21 cellular contexts compared by ENCODE assay signal in the genomic region with DNA sequence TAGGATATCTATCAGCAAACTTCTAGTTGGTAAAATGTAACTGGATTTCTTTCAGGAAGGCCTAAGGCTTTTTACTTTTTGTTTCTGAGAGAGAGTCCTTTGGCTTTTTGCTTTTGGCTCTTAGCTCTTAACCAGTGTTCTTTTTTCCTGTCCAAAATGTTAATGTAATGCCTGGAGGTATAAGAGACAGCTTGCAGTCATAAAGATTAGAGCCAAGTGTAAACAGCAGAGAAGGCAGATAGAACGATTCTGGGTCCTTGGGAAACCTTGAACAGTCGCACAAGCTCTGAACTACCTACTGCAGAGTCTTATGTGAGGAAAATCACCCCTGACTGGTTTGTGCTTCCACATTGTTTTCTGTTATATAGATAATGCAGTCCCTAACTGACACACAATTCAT.
DNase-seq lines count a peak whose midpoint lies in the region; ATAC-seq, FAIRE-seq and TF ChIP-seq lines count a peak whose summit lies in the region.
"Had no signal": no experiment of that assay in that cellular context is flagged by ENCODE, and none has a peak within 500 bp of the region (broad histone marks: within the 10 kb centered on the region; RNA-seq: fewer than 3 reads in every experiment).

No MANE protein-coding gene starts in this region.

- no peaks in the 10 kb centered on the region for H4K20me1 ChIP-seq in keratinocyte (ENCODE audit: control insufficient read depth, extremely low read depth, insufficient read depth, low read length)
- H4K20me1 ChIP-seq: BLaER1 treated with 17β-estradiol and CSF1 and Interleukin-3, amounts not matched to agents 10 nM and 100 nM had no signal

- H3K4me3 Mint-ChIP-seq in natural killer cell treated with Interleukin-12 subunit alpha and Interleukin-12 subunit beta and Interleukin-15 and Interleukin-18, amount 100 ng/mL, for 72 hours: no peak overlapping the region
- H3K4me3 Mint-ChIP-seq: CD4-positive, alpha-beta memory T cell had no signal

- peak; percentile 9 for FAIRE-seq in keratinocyte (lab: Jason Lieb, UNC)
- FAIRE-seq: GM19239 had no signal

- no peaks in the 10 kb centered on the region for H3K36me3 ChIP-seq in SK-N-MC (ENCODE audit: insufficient read depth, low read length)
- H3K36me3 ChIP-seq in keratinocyte (ENCODE audit: control insufficient read depth in 2 of 2, extremely low read depth in 1 of 2, insufficient read depth in 2 of 2, low read length in 2 of 2): no peaks in the 10 kb centered on the region
- H3K36me3 ChIP-seq: BLaER1 treated with 17β-estradiol and CSF1 and Interleukin-3, amounts not matched to agents 10 nM and 100 nM; MG63 had no signal

- H3K27ac ChIP-seq in SK-N-MC: peak overlapping the region; percentile 87
- no peak overlapping the region for H3K27ac ChIP-seq in keratinocyte (ENCODE audit: control insufficient read depth, insufficient read depth, low read length)
- H3K27ac ChIP-seq: BLaER1 treated with 17β-estradiol and CSF1 and Interleukin-3, amounts not matched to agents 10 nM and 100 nM had no signal

- H3K27me3 Mint-ChIP-seq in natural killer cell treated with Interleukin-12 subunit alpha and Interleukin-12 subunit beta and Interleukin-15 and Interleukin-18, amount 100 ng/mL, for 72 hours: no peaks in the 10 kb centered on the region
- H3K27me3 Mint-ChIP-seq: CD4-positive, alpha-beta memory T cell had no signal

- H3K9me3 Mint-ChIP-seq in natural killer cell treated with Interleukin-12 subunit alpha and Interleukin-12 subunit beta and Interleukin-15 and Interleukin-18, amount 100 ng/mL, for 72 hours: peaks cover 12% of the 10 kb centered on the region

- H3K4me2 ChIP-seq in keratinocyte (ENCODE audit: control insufficient read depth, extremely low read depth, insufficient read depth, low read depth, low read length): no peak overlapping the region
- H3K4me2 ChIP-seq: BLaER1 treated with 17β-estradiol and CSF1 and Interleukin-3, amounts not matched to agents 10 nM and 100 nM had no signal

- H3K27ac Mint-ChIP-seq in natural killer cell treated with Interleukin-12 subunit alpha and Interleukin-12 subunit beta and Interleukin-15 and Interleukin-18, amount 100 ng/mL, for 72 hours: no peak overlapping the region
- H3K27ac Mint-ChIP-seq: CD4-positive, alpha-beta memory T cell had no signal

- no peak for ATAC-seq in activated CD4-positive, CD25-positive, alpha-beta regulatory T cell treated with anti-CD3 and anti-CD28 coated beads, Interleukin-2, amount 50 U/mL, for 24 hours
- ATAC-seq in natural killer cell treated with Interleukin-12 subunit alpha and Interleukin-12 subunit beta and Interleukin-15 and Interleukin-18, amount 100 ng/mL, for 72 hours: no peak
- ATAC-seq: PC-3 had no signal

- H3K4me3 ChIP-seq in SK-N-MC (no peak overlapping the region), keratinocyte (ENCODE audit: control insufficient read depth in 2 of 3, extremely low read depth in 1 of 3, insufficient read depth in 2 of 3, low read depth in 1 of 3, low read length in 3 of 3) (no peak overlapping the region)
- H3K4me3 ChIP-seq: BLaER1 treated with 17β-estradiol and CSF1 and Interleukin-3, amounts not matched to agents 10 nM and 100 nM; MG63 had no signal

- dilution Hi-C loops in keratinocyte (cut with MboI; ENCODE audit: extremely low pct_ligation_motif_present, low sequenced_read_pairs): no loop called here

- peak overlapping the region; percentile 16 for H2AFZ ChIP-seq in keratinocyte (ENCODE audit: control insufficient read depth, low read length)

- H3K4me1 ChIP-seq in keratinocyte (ENCODE audit: control insufficient read depth, extremely low read depth, insufficient read depth, low read length): no peaks in the 10 kb centered on the region
- H3K4me1 ChIP-seq: BLaER1 treated with 17β-estradiol and CSF1 and Interleukin-3, amounts not matched to agents 10 nM and 100 nM had no signal

- DNase-seq in M059J (ENCODE audit: low read depth) (peak; percentile 1), SK-N-MC (ENCODE audit: low read depth, low spot score) (peak; percentile 2), keratinocyte (ENCODE audit: low read depth, low spot score) (no peak), COLO829 (ENCODE audit: low spot score) (no peak), KBM-7 (no peak)
- no peak for DNase-seq in natural killer cell treated with Interleukin-12 subunit alpha and Interleukin-12 subunit beta and Interleukin-15 and Interleukin-18, amount 100 ng/mL, for 72 hours (ENCODE audit: low spot score)
- DNase-seq: ACHN; CD4-positive, alpha-beta memory T cell; DMS53; IMR-90; MG63; NCI-H1417; NCI-H1694 treated with DMSO at 0.1 percent for 48 hours; NCI-H2081 treated with DMSO at 0.1 percent for 48 hours; NCI-H2171 treated with DMSO at 0.1 percent for 48 hours; NCI-H526; PC-3; Right ventricle myocardium superior had no signal

- H3K36me3 Mint-ChIP-seq in natural killer cell treated with Interleukin-12 subunit alpha and Interleukin-12 subunit beta and Interleukin-15 and Interleukin-18, amount 100 ng/mL, for 72 hours: no peaks in the 10 kb centered on the region
- H3K36me3 Mint-ChIP-seq: CD4-positive, alpha-beta memory T cell had no signal

- no peaks in the 10 kb centered on the region for H3K79me2 ChIP-seq in keratinocyte (ENCODE audit: control insufficient read depth, insufficient read depth, low read length)

- TF ChIP-seq CTCF in keratinocyte (optimal IDR thresholded peaks at IDR 0.05 in 1 of 3, IDR thresholded peaks at IDR 0.05 in 1 of 3, conservative IDR thresholded peaks at IDR 0.05 in 1 of 3; ENCODE audit: extremely low read depth in 1 of 3, insufficient read depth in 2 of 3, low read length in 3 of 3): no peak

- H3K9me1 ChIP-seq in keratinocyte (ENCODE audit: control insufficient read depth, extremely low read depth, insufficient read depth, low read length): no peaks in the 10 kb centered on the region

- in situ Hi-C loops in KBM-7 (cut with MboI; ENCODE audit: low pct_unique_long_range_greater_than_20kb, low sequenced_read_pairs): no loop called here

- no peaks in the 10 kb centered on the region for H3K27me3 ChIP-seq in keratinocyte (ENCODE audit: control insufficient read depth, extremely low read depth, insufficient read depth, low read length)
- H3K27me3 ChIP-seq: BLaER1 treated with 17β-estradiol and CSF1 and Interleukin-3, amounts not matched to agents 10 nM and 100 nM; MG63 had no signal

- H3K9me3 ChIP-seq in SK-N-MC (ENCODE audit: low read depth, low read length): no peaks in the 10 kb centered on the region
- no peaks in the 10 kb centered on the region for H3K9me3 ChIP-seq in keratinocyte (ENCODE audit: control insufficient read depth, low read depth, low read length)
- H3K9me3 ChIP-seq: BLaER1 treated with 17β-estradiol and CSF1 and Interleukin-3, amounts not matched to agents 10 nM and 100 nM; MG63 had no signal

- no peaks in the 10 kb centered on the region for H3K4me1 Mint-ChIP-seq in natural killer cell treated with Interleukin-12 subunit alpha and Interleukin-12 subunit beta and Interleukin-15 and Interleukin-18, amount 100 ng/mL, for 72 hours (ENCODE audit: low read depth in 2 of 2)
- H3K4me1 Mint-ChIP-seq: CD4-positive, alpha-beta memory T cell had no signal

- H3K9ac ChIP-seq in SK-N-MC (ENCODE audit: insufficient read length) (peak overlapping the region; percentile 51), keratinocyte (ENCODE audit: control insufficient read depth, extremely low read depth, insufficient read depth, low read length) (no peak overlapping the region)
- H3K9ac ChIP-seq: BLaER1 treated with 17β-estradiol and CSF1 and Interleukin-3, amounts not matched to agents 10 nM and 100 nM had no signal

Comparison
In these comparisons a context has a peak if more than half of its experiments do, and no peak if none do; other contexts are left out.
1. DNase-seq: peak in M059J (single experiment) and SK-N-MC (single experiment); none in keratinocyte (single experiment), COLO829 (single experiment), natural killer cell treated with Interleukin-12 subunit alpha and Interleukin-12 subunit beta and Interleukin-15 and Interleukin-18, amount 100 ng/mL, for 72 hours (single experiment) and KBM-7 (single experiment).